In the genomic region with DNA sequence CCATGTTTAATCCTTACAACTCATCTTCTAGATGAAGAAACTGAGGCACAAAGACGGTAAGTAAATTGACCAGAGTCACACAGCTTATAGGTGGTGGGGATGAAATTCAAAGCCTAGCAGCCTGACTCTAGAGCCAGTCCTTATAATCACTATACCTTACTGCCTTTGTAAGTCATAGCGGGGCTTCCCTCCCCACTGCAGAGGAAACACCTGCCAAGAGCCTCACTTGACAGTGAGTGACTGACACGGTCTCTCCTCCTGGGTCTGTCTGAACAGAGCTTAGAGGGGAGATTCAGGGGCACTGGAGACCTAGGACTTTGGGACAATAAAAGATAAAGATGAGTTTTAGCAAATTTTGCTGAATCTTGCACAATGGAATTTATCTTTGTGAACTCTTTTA, we compare ENCODE assay signal across 17 cellular contexts. TPM values are rescaled to one million over a fixed set of nuclear protein-coding genes. Genes with fewer than 3 reads are reported as not detected.
DNase-seq lines count a peak whose midpoint lies in the region; ATAC-seq, FAIRE-seq and TF ChIP-seq lines count a peak whose summit lies in the region.
"Had no signal": no experiment of that assay in that cellular context is flagged by ENCODE, and none has a peak within 500 bp of the region (broad histone marks: within the 10 kb centered on the region; RNA-seq: fewer than 3 reads in every experiment).

No MANE protein-coding gene starts in this region.

- peaks cover 15% of the 10 kb centered on the region for H3K9me3 ChIP-seq in DND-41 (ENCODE audit: insufficient read depth, low read length, severe bottlenecking)

- H2AK5ac ChIP-seq in mesendoderm (ENCODE audit: low read length) = no peak overlapping the region

- ATAC-seq in activated T-cell treated with anti-CD3 and anti-CD28 coated beads, Interleukin-2, amount 50 U/mL, for 4 hours = peak; percentile 56 to 67
- peak; percentile 85 for ATAC-seq in DND-41 (ENCODE audit: insufficient read depth, low read depth)
- ATAC-seq in activated T-helper 17 cell treated with anti-CD3 and anti-CD28 coated beads, Interleukin-2, amount 50 U/mL, for 72 hours (replicated peaks) = no peak
- peak; percentile 89 to 91 for ATAC-seq in stimulated activated naive B cell treated with anti-CD40 and anti-IgM and Interleukin-4, amounts not matched to agents 10 μg/mL and 1 μg/mL and 100 μg/mL, for 72 hours (replicated peaks)
- ATAC-seq: GM12878 had no signal

- no peak overlapping the region for H3K18ac ChIP-seq in mesendoderm (ENCODE audit: low read length)

- no peak overlapping the region for H3K23ac ChIP-seq in mesendoderm (ENCODE audit: low read length)

- H3K79me1 ChIP-seq in mesendoderm (ENCODE audit: low read length) = no peaks in the 10 kb centered on the region

- peaks cover 8% of the 10 kb centered on the region for H3K4me1 ChIP-seq in DND-41 (ENCODE audit: insufficient read depth, low read length)
- H3K4me1 ChIP-seq in mesendoderm (ENCODE audit: control insufficient read depth, low read depth, low read length) = no peaks in the 10 kb centered on the region

- H3K4me3 Mint-ChIP-seq in activated T-cell treated with anti-CD3 and anti-CD28 coated beads, Interleukin-2, amount 50 U/mL, for 4 hours = no peak overlapping the region
- no peak overlapping the region for H3K4me3 Mint-ChIP-seq in activated T-helper 17 cell treated with anti-CD3 and anti-CD28 coated beads, Interleukin-2, amount 50 U/mL, for 72 hours
- no peak overlapping the region for H3K4me3 Mint-ChIP-seq in stimulated activated naive B cell treated with anti-CD40 and anti-IgM and Interleukin-4, amounts not matched to agents 10 μg/mL and 1 μg/mL and 100 μg/mL, for 72 hours

- WGBS in mesendoderm (ENCODE audit: extremely low coverage, insufficient coverage, low lambda C conversion rate) = no CpG with 5 or more reads among the region's 3 CpGs

- H2AFZ ChIP-seq in DND-41 (ENCODE audit: low read depth, low read length) = no peak overlapping the region
- H2AFZ ChIP-seq: PC-9 had no signal

- no peak for TF ChIP-seq POLR2A in GM12892 (IDR thresholded peaks at IDR 0.05; ENCODE audit: low read depth, low read length)

- FAIRE-seq in HTR-8/SVneo (lab: Jason Lieb, UNC) (no peak), GM12892 (lab: Jason Lieb, UNC) (no peak)
- FAIRE-seq: A204.1, GM12878 had no signal

- H3K4me2 ChIP-seq in DND-41 (ENCODE audit: insufficient read depth, low read length) (no peak overlapping the region), mesendoderm (ENCODE audit: low read length) (no peak overlapping the region)
- H3K4me2 ChIP-seq: PC-9 had no signal

- H3K4me1 Mint-ChIP-seq in activated T-cell treated with anti-CD3 and anti-CD28 coated beads, Interleukin-2, amount 50 U/mL, for 4 hours (ENCODE audit: low read depth) = peaks cover 18% of the 10 kb centered on the region
- peaks cover 5% of the 10 kb centered on the region for H3K4me1 Mint-ChIP-seq in activated T-helper 17 cell treated with anti-CD3 and anti-CD28 coated beads, Interleukin-2, amount 50 U/mL, for 72 hours
- H3K4me1 Mint-ChIP-seq in stimulated activated naive B cell treated with anti-CD40 and anti-IgM and Interleukin-4, amounts not matched to agents 10 μg/mL and 1 μg/mL and 100 μg/mL, for 72 hours = peaks cover 15 to 30% of the 10 kb centered on the region in 2 donors

- H2BK120ac ChIP-seq in mesendoderm (ENCODE audit: low read depth, low read length) = no peak overlapping the region

- H2BK15ac ChIP-seq in mesendoderm (replicated peaks; ENCODE audit: low read depth) = no peak overlapping the region

- H4K5ac ChIP-seq in mesendoderm (ENCODE audit: low read length) = no peak overlapping the region

- no peak overlapping the region for H2BK5ac ChIP-seq in mesendoderm (ENCODE audit: low read length)

- H3K27me3 ChIP-seq in DND-41 (ENCODE audit: insufficient read depth, low read length, poor library complexity) (no peaks in the 10 kb centered on the region), mesendoderm (ENCODE audit: insufficient read depth, low read length, poor library complexity) (no peaks in the 10 kb centered on the region)

- H3K4me3 ChIP-seq in DND-41 (ENCODE audit: low read depth in 1 of 2, low read length in 2 of 2) (no peak overlapping the region), mesendoderm (ENCODE audit: low read length) (no peak overlapping the region)
- H3K4me3 ChIP-seq: GM12878, PC-9 had no signal

- H3K4ac ChIP-seq in mesendoderm (ENCODE audit: low read depth, low read length) = no peak overlapping the region

- H3K36me3 Mint-ChIP-seq in activated T-cell treated with anti-CD3 and anti-CD28 coated beads, Interleukin-2, amount 50 U/mL, for 4 hours (ENCODE audit: insufficient read depth) = no peaks in the 10 kb centered on the region
- H3K36me3 Mint-ChIP-seq in activated T-helper 17 cell treated with anti-CD3 and anti-CD28 coated beads, Interleukin-2, amount 50 U/mL, for 72 hours (ENCODE audit: low read depth) = no peaks in the 10 kb centered on the region
- H3K36me3 Mint-ChIP-seq in stimulated activated naive B cell treated with anti-CD40 and anti-IgM and Interleukin-4, amounts not matched to agents 10 μg/mL and 1 μg/mL and 100 μg/mL, for 72 hours = peaks cover 4 to 10% of the 10 kb centered on the region in 2 donors

- TF ChIP-seq CTCF in DND-41 (IDR thresholded peaks at IDR 0.05; ENCODE audit: borderline replicate concordance, extremely low read depth, low read length, poor library complexity, severe bottlenecking) = no peak

- no peak for DNase-seq in activated T-cell treated with anti-CD3 and anti-CD28 coated beads, Interleukin-2, amount 50 U/mL, for 4 hours
- DNase-seq in activated T-cell treated with anti-CD3 and anti-CD28 coated beads for 4 hours (no peak), DND-41 (peak; percentile 51), mesendoderm (no peak), HTR-8/SVneo (ENCODE audit: insufficient read length, low spot score) (no peak), GM12892 (ENCODE audit: insufficient read length) (no peak)
- peak; percentile 17 for DNase-seq in stimulated activated naive B cell treated with anti-CD40 and anti-IgM and Interleukin-4, amounts not matched to agents 10 μg/mL and 1 μg/mL and 100 μg/mL, for 72 hours
- DNase-seq: Calu3, HCEC 1CT, NCI-H146, NCI-H2081 treated with DMSO at 0.1 percent for 48 hours, NCI-H226, PC-9 had no signal

- H3K27ac Mint-ChIP-seq in activated T-helper 17 cell treated with anti-CD3 and anti-CD28 coated beads, Interleukin-2, amount 50 U/mL, for 72 hours = peak overlapping the region; percentile 3
- H3K27ac Mint-ChIP-seq in stimulated activated naive B cell treated with anti-CD40 and anti-IgM and Interleukin-4, amounts not matched to agents 10 μg/mL and 1 μg/mL and 100 μg/mL, for 72 hours = no peak overlapping the region

- no peaks in the 10 kb centered on the region for H4K20me1 ChIP-seq in DND-41 (ENCODE audit: insufficient read depth, low read length)

- H3K56ac ChIP-seq in mesendoderm (ENCODE audit: low read length) = no peak overlapping the region

- H3K79me2 ChIP-seq in DND-41 (ENCODE audit: insufficient read depth, low read length) (no peaks in the 10 kb centered on the region), mesendoderm (ENCODE audit: control insufficient read depth, insufficient read depth, low read length) (no peaks in the 10 kb centered on the region)

- H3K27ac ChIP-seq in DND-41 (ENCODE audit: low read length) = no peak overlapping the region
- no peak overlapping the region for H3K27ac ChIP-seq in mesendoderm (ENCODE audit: low read depth, low read length)
- H3K27ac ChIP-seq: PC-9 had no signal

- H3K9ac ChIP-seq in DND-41 (ENCODE audit: low read depth, low read length) = no peak overlapping the region
- no peak overlapping the region for H3K9ac ChIP-seq in mesendoderm (ENCODE audit: low read length)

- H4K8ac ChIP-seq in mesendoderm (ENCODE audit: low read depth, low read length) = no peak overlapping the region

- no peaks in the 10 kb centered on the region for H3K27me3 Mint-ChIP-seq in activated T-cell treated with anti-CD3 and anti-CD28 coated beads, Interleukin-2, amount 50 U/mL, for 4 hours (ENCODE audit: low read depth)
- H3K27me3 Mint-ChIP-seq in activated T-helper 17 cell treated with anti-CD3 and anti-CD28 coated beads, Interleukin-2, amount 50 U/mL, for 72 hours = no peaks in the 10 kb centered on the region
- H3K27me3 Mint-ChIP-seq in stimulated activated naive B cell treated with anti-CD40 and anti-IgM and Interleukin-4, amounts not matched to agents 10 μg/mL and 1 μg/mL and 100 μg/mL, for 72 hours = no peaks in the 10 kb centered on the region

- H3K36me3 ChIP-seq in DND-41 (ENCODE audit: insufficient read depth, low read length) (no peaks in the 10 kb centered on the region), mesendoderm (ENCODE audit: control insufficient read depth, insufficient read depth, low read length) (no peaks in the 10 kb centered on the region)

- H3K9me3 Mint-ChIP-seq in activated T-cell treated with anti-CD3 and anti-CD28 coated beads, Interleukin-2, amount 50 U/mL, for 4 hours = peaks cover 12% of the 10 kb centered on the region
- peaks cover 4% of the 10 kb centered on the region for H3K9me3 Mint-ChIP-seq in activated T-helper 17 cell treated with anti-CD3 and anti-CD28 coated beads, Interleukin-2, amount 50 U/mL, for 72 hours
- H3K9me3 Mint-ChIP-seq in stimulated activated naive B cell treated with anti-CD40 and anti-IgM and Interleukin-4, amounts not matched to agents 10 μg/mL and 1 μg/mL and 100 μg/mL, for 72 hours = peaks cover 9 to 12% of the 10 kb centered on the region in 2 donors

RNA-seq across cellular contexts. Expression of gene SUN5, which starts 12.8 kb away (rescaled TPM):
- total RNA-seq in activated T-cell treated with anti-CD3 and anti-CD28 coated beads, Interleukin-2, amount 50 U/mL, for 4 hours = not detected
- not detected for total RNA-seq in activated T-helper 17 cell treated with anti-CD3 and anti-CD28 coated beads, Interleukin-2, amount 50 U/mL, for 72 hours
- not detected for polyA plus RNA-seq in mesendoderm (2013, experiment 1 of 2)
- polyA plus RNA-seq in mesendoderm (2013, experiment 2 of 2) = not detected
- polyA plus RNA-seq in GM12892 (2012; ENCODE audit: missing spikeins) = not detected
- total RNA-seq: Calu3, G401, GM12878, PC-9 had no signal
- polyA plus RNA-seq: GM12878 had no signal

RNA-seq across cellular contexts. Expression of gene BPIFB2, which starts 16.1 kb away (rescaled TPM):
- total RNA-seq in activated T-cell treated with anti-CD3 and anti-CD28 coated beads, Interleukin-2, amount 50 U/mL, for 4 hours = under 1 TPM in 1 of 3 donors, not detected in 2; 0.11 TPM
- total RNA-seq in activated T-helper 17 cell treated with anti-CD3 and anti-CD28 coated beads, Interleukin-2, amount 50 U/mL, for 72 hours = not detected
- polyA plus RNA-seq in mesendoderm (2013, experiment 1 of 2) = 0.10 TPM
- polyA plus RNA-seq in mesendoderm (2013, experiment 2 of 2) = 0.11 TPM
- not detected for polyA plus RNA-seq in GM12892 (2012; ENCODE audit: missing spikeins)
- total RNA-seq: Calu3, G401, GM12878, PC-9 had no signal
- polyA plus RNA-seq: GM12878 had no signal

RNA-seq across cellular contexts. Expression of gene BPIFB6, which starts 40.1 kb away (rescaled TPM):
- total RNA-seq in activated T-cell treated with anti-CD3 and anti-CD28 coated beads, Interleukin-2, amount 50 U/mL, for 4 hours = not detected
- not detected for total RNA-seq in activated T-helper 17 cell treated with anti-CD3 and anti-CD28 coated beads, Interleukin-2, amount 50 U/mL, for 72 hours
- polyA plus RNA-seq in mesendoderm (2013, experiment 1 of 2) = not detected
- polyA plus RNA-seq in mesendoderm (2013, experiment 2 of 2) = not detected
- polyA plus RNA-seq in GM12892 (2012; ENCODE audit: missing spikeins) = 0.15 TPM
- total RNA-seq: Calu3, G401, GM12878, PC-9 had no signal
- polyA plus RNA-seq: GM12878 had no signal

Comparison
In these comparisons a context has a peak if more than half of its experiments do, and no peak if none do; other contexts are left out.
1. DNase-seq: peak in DND-41 (single experiment) and stimulated activated naive B cell treated with anti-CD40 and anti-IgM and Interleukin-4, amounts not matched to agents 10 μg/mL and 1 μg/mL and 100 μg/mL, for 72 hours (single experiment); none in activated T-cell treated with anti-CD3 and anti-CD28 coated beads, Interleukin-2, amount 50 U/mL, for 4 hours (single experiment), activated T-cell treated with anti-CD3 and anti-CD28 coated beads for 4 hours (single experiment), mesendoderm (single experiment), HTR-8/SVneo (single experiment) and GM12892 (single experiment).